Comparison of ENCODE assay signal across 12 cellular contexts in the genomic region with DNA sequence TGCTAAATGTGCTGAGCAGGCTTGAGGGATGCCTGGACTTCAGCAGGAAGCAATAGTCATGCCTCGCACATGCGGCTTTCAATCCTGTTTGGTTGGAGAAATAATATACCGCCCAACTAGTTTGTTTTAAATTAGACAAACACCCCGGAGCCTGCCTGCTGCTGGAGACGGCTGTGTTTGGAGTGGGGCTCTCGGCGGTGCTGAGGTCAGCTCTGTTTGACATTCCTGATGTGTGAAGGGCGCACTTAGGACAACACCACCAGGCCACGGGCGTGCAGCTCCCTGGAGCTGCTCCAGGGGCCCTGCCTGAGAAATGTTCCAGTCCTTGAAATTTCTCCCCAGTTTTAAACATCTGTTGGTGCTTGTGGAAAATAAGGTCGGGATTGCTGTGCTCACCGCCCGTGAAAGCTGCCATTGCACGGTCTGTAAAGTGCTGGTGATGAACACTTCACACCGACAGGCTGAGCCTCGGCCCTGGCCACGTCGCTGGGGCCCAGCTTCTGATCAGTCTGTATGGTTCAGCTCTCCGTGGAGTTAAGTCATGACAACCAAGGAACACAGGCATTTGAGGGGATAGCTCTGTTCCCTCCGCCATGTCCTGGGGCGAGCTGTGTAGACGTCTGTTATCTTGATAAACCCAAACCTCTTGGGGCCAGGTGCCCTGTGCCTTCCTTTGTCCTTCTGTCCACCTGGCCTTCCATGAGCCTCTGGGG.
DNase-seq lines count a peak whose midpoint lies in the region; ATAC-seq lines count a peak whose summit lies in the region.
"Had no signal": no experiment of that assay in that cellular context is flagged by ENCODE, and none has a peak within 500 bp of the region (broad histone marks: within the 10 kb centered on the region; RNA-seq: fewer than 3 reads in every experiment).

No MANE protein-coding gene starts in this region.

- H3K4me3 ChIP-seq in esophagus (ENCODE audit: low read depth in 1 of 2, low read length in 2 of 2) (no peak overlapping the region), mucosa of rectum (ENCODE audit: low read length in 2 of 2) (no peak overlapping the region)

- CTCF ChIA-PET in activated naive CD4-positive, alpha-beta T cell treated with anti-CD3 and anti-CD28 coated beads, Interleukin-2, amount 10 ng/mL, durations not matched to agents 7 days and 5 days (lab: Charles Lee) = no interaction called here

- H3K27ac ChIP-seq in esophagus (ENCODE audit: low read depth in 2 of 2, low read length in 1 of 2) = peak overlapping the region; percentile 40 to 65
- H3K27ac ChIP-seq in mucosa of rectum (ENCODE audit: low read depth in 2 of 2, low read length in 2 of 2) = peak overlapping the region; percentile 16 to 58

- DNase-seq in activated naive CD4-positive, alpha-beta T cell treated with anti-CD3 and anti-CD28 coated beads, Interleukin-2, amount 10 ng/mL, durations not matched to agents 7 days and 5 days = peak; percentile 17
- DNase-seq in activated naive CD4-positive, alpha-beta T cell treated with Interleukin-2 at 50 U/mL for 16 hours = no peak
- peak; percentile 41 for DNase-seq in ureter (ENCODE audit: low spot score)
- DNase-seq in ACHN = no peak
- DNase-seq in immature natural killer cell = no peak
- DNase-seq: activated naive CD8-positive, alpha-beta T cell treated with anti-CD3 and anti-CD28 coated beads, Interleukin-2, amount 50 U/mL, for 24 hours; NCI-H1105; T-helper 1 cell had no signal

- ATAC-seq in HG02610 (IDR thresholded peaks at IDR 0.05; ENCODE audit: unreplicated experiment) = no peak
- ATAC-seq: activated naive CD8-positive, alpha-beta T cell treated with anti-CD3 and anti-CD28 coated beads, Interleukin-2, amount 50 U/mL, for 24 hours had no signal

- H3K36me3 ChIP-seq in esophagus (ENCODE audit: control insufficient read depth in 2 of 2, insufficient read depth in 2 of 2, low read length in 1 of 2) (no peaks in the 10 kb centered on the region), mucosa of rectum (ENCODE audit: control insufficient read depth in 2 of 2, insufficient read depth in 2 of 2, low read length in 2 of 2) (no peaks in the 10 kb centered on the region)

- peaks cover 0 to 2% of the 10 kb centered on the region in 2 donors for H3K9me3 ChIP-seq in esophagus (ENCODE audit: control insufficient read depth in 2 of 2, insufficient read depth in 1 of 2, low read depth in 1 of 2, low read length in 1 of 2)
- H3K9me3 ChIP-seq in mucosa of rectum (ENCODE audit: control insufficient read depth in 2 of 2, low read length in 2 of 2) = peaks cover 0 to 3% of the 10 kb centered on the region in 2 donors

- H3K27me3 ChIP-seq in esophagus (ENCODE audit: control insufficient read depth in 1 of 2, insufficient read depth in 2 of 2, low read length in 2 of 2) (no peaks in the 10 kb centered on the region), mucosa of rectum (ENCODE audit: control insufficient read depth in 2 of 2, insufficient read depth in 2 of 2, low read length in 2 of 2) (no peaks in the 10 kb centered on the region)

- H3K4me1 ChIP-seq in esophagus (ENCODE audit: control insufficient read depth in 2 of 2, insufficient read depth in 2 of 2, low read length in 1 of 2) = peaks cover 0 to 7% of the 10 kb centered on the region in 2 donors
- no peaks in the 10 kb centered on the region for H3K4me1 ChIP-seq in mucosa of rectum (ENCODE audit: control insufficient read depth in 2 of 2, insufficient read depth in 2 of 2, low read length in 2 of 2)

- WGBS in esophagus, 2 donors = 55 to 61% methylated on average over 22 of the region's 22 CpGs

- peaks cover 41% of the 10 kb centered on the region for H3K27me3 Mint-ChIP-seq in activated naive CD4-positive, alpha-beta T cell treated with anti-CD3 and anti-CD28 coated beads, Interleukin-2, amount 10 ng/mL, durations not matched to agents 7 days and 5 days
- H3K27me3 Mint-ChIP-seq in immature natural killer cell (ENCODE audit: low read depth in 3 of 3) = peaks cover 0 to 11% (median 8%) of the 10 kb centered on the region in 3 donors
- H3K27me3 Mint-ChIP-seq: activated naive CD8-positive, alpha-beta T cell treated with anti-CD3 and anti-CD28 coated beads, Interleukin-2, amount 50 U/mL, for 24 hours had no signal

- H3K9me3 Mint-ChIP-seq in activated naive CD4-positive, alpha-beta T cell treated with anti-CD3 and anti-CD28 coated beads, Interleukin-2, amount 10 ng/mL, durations not matched to agents 7 days and 5 days = no peaks in the 10 kb centered on the region
- peaks cover 0 to 1% (median 0%) of the 10 kb centered on the region in 6 donors for H3K9me3 Mint-ChIP-seq in immature natural killer cell

- H3K4me3 Mint-ChIP-seq in activated naive CD4-positive, alpha-beta T cell treated with anti-CD3 and anti-CD28 coated beads, Interleukin-2, amount 10 ng/mL, durations not matched to agents 7 days and 5 days = no peak overlapping the region
- H3K4me3 Mint-ChIP-seq in immature natural killer cell = no peak overlapping the region
- H3K4me3 Mint-ChIP-seq: activated naive CD8-positive, alpha-beta T cell treated with anti-CD3 and anti-CD28 coated beads, Interleukin-2, amount 50 U/mL, for 24 hours; CD14-positive monocyte had no signal

- peaks cover 24% of the 10 kb centered on the region for H3K4me1 Mint-ChIP-seq in activated naive CD4-positive, alpha-beta T cell treated with anti-CD3 and anti-CD28 coated beads, Interleukin-2, amount 10 ng/mL, durations not matched to agents 7 days and 5 days
- peaks cover 23 to 32% of the 10 kb centered on the region in 2 donors for H3K4me1 Mint-ChIP-seq in immature natural killer cell

- H3K36me3 Mint-ChIP-seq in activated naive CD4-positive, alpha-beta T cell treated with anti-CD3 and anti-CD28 coated beads, Interleukin-2, amount 10 ng/mL, durations not matched to agents 7 days and 5 days = no peaks in the 10 kb centered on the region
- H3K36me3 Mint-ChIP-seq in immature natural killer cell = peaks cover 0 to 9% (median 0%) of the 10 kb centered on the region in 3 donors

- in situ Hi-C loops in ACHN (cut with HindIII; ENCODE audit: low pct_ligation_motif_present, low pct_unique_long_range_greater_than_20kb, low sequenced_read_pairs) = no loop called here

- no peak overlapping the region for H3K27ac Mint-ChIP-seq in activated naive CD4-positive, alpha-beta T cell treated with anti-CD3 and anti-CD28 coated beads, Interleukin-2, amount 10 ng/mL, durations not matched to agents 7 days and 5 days
- no peak overlapping the region for H3K27ac Mint-ChIP-seq in immature natural killer cell
- H3K27ac Mint-ChIP-seq: activated naive CD8-positive, alpha-beta T cell treated with anti-CD3 and anti-CD28 coated beads, Interleukin-2, amount 50 U/mL, for 24 hours had no signal

- H3K9ac ChIP-seq in mucosa of rectum (ENCODE audit: low read depth in 1 of 2, low read length in 2 of 2) = no peak overlapping the region

Comparison
In these comparisons a context has a peak if more than half of its experiments do, and no peak if none do; other contexts are left out.
1. DNase-seq: peak in activated naive CD4-positive, alpha-beta T cell treated with anti-CD3 and anti-CD28 coated beads, Interleukin-2, amount 10 ng/mL, durations not matched to agents 7 days and 5 days (single experiment) and ureter (single experiment); none in activated naive CD4-positive, alpha-beta T cell treated with Interleukin-2 at 50 U/mL for 16 hours (single experiment), ACHN (single experiment) and immature natural killer cell (0 of 3).